Comparison of ENCODE assay signal across 35 cellular contexts in genomic region chr18:59784694-59785093, GRCh38.
"Had no signal": no experiment of that assay in that cellular context is flagged by ENCODE, and none has a peak within 500 bp of the region (broad histone marks: within the 10 kb centered on the region; RNA-seq: fewer than 3 reads in every experiment).

No MANE protein-coding gene starts in this region.

- H3K4me3 Mint-ChIP-seq: activated B cell treated with CpG ODN at 0.5 μM for 24 hours; activated CD4-positive, alpha-beta memory T cell treated with anti-CD3 and anti-CD28 coated beads for 36 hours; activated CD4-positive, alpha-beta T cell treated with anti-CD3 and anti-CD28 coated beads, Interleukin-2, amount 10 ng/mL, durations not matched to agents 24 days and 14 days; activated CD8-positive, alpha-beta T cell treated with anti-CD3 and anti-CD28 coated beads for 36 hours; activated naive CD4-positive, alpha-beta T cell treated with anti-CD3 and anti-CD28 coated beads, Interleukin-2, amount 10 ng/mL, durations not matched to agents 7 days and 5 days; activated naive CD4-positive, alpha-beta T cell treated with anti-CD3 and anti-CD28 coated beads, Interleukin-2, amount 50 U/mL, for 24 hours; activated naive CD8-positive, alpha-beta T cell; activated naive CD8-positive, alpha-beta T cell treated with anti-CD3 and anti-CD28 coated beads, Interleukin-2, amount 10 ng/mL, durations not matched to agents 7 days and 5 days; activated naive CD8-positive, alpha-beta T cell treated with anti-CD3 and anti-CD28 coated beads, Interleukin-2, amount 50 U/mL, for 24 hours; T-helper 1 cell treated with Interleukin-12 subunit alpha and Interleukin-12 subunit beta and Interleukin-4 antibody, amounts not matched to agents 30 μg/mL and 1 μg/mL, for 36 hours; T-helper 2 cell treated with Interferon-gamma antibody and Interleukin-4, amounts not matched to agents 5 μg/mL and 100 μg/mL, for 36 hours had no signal

- H3K36me3 ChIP-seq: ascending aorta, brain microvascular endothelial cell, breast epithelium had no signal

- DNase-seq: activated B cell treated with CpG ODN at 0.5 μM for 24 hours; activated CD4-positive, alpha-beta memory T cell treated with anti-CD3 and anti-CD28 coated beads for 36 hours; activated CD4-positive, alpha-beta T cell treated with anti-CD3 and anti-CD28 coated beads for 4 hours; activated CD4-positive, alpha-beta T cell treated with anti-CD3 and anti-CD28 coated beads, Interleukin-2, amount 10 ng/mL, durations not matched to agents 24 days and 14 days; activated CD4-positive, alpha-beta T cell treated with anti-CD3 and anti-CD28 coated beads, Interleukin-2, amount 50 U/mL, for 1 hour; activated CD4-positive, alpha-beta T cell treated with anti-CD3 and anti-CD28 coated beads, Interleukin-2, amount 50 U/mL, for 4 hours; activated CD4-positive, CD25-positive, alpha-beta regulatory T cell treated with anti-CD3 and anti-CD28 coated beads, Interleukin-2, amount 50 U/mL, for 72 hours; activated CD8-positive, alpha-beta memory T cell treated with anti-CD3 and anti-CD28 coated beads, Interleukin-2, amount 50 U/mL, for 4 hours; activated CD8-positive, alpha-beta T cell treated with anti-CD3 and anti-CD28 coated beads for 36 hours; activated effector memory CD4-positive, alpha-beta T cell treated with Interleukin-2 at 50 U/mL for 16 hours; activated gamma-delta T cell; activated naive CD4-positive, alpha-beta T cell treated with anti-CD3 and anti-CD28 coated beads, Interleukin-2, amount 10 ng/mL, durations not matched to agents 7 days and 5 days; activated naive CD4-positive, alpha-beta T cell treated with Interleukin-2 at 50 U/mL for 16 hours; activated naive CD8-positive, alpha-beta T cell treated with anti-CD3 and anti-CD28 coated beads, Interleukin-2, amount 10 ng/mL, durations not matched to agents 7 days and 5 days; activated naive CD8-positive, alpha-beta T cell treated with anti-CD3 and anti-CD28 coated beads, Interleukin-2, amount 50 U/mL, for 24 hours; activated T-cell treated with anti-CD3 and anti-CD28 coated beads for 4 hours; activated T-cell treated with anti-CD3 and anti-CD28 coated beads, Interleukin-2, amount 50 U/mL, for 1 hour; activated T-cell treated with anti-CD3 and anti-CD28 coated beads, Interleukin-2, amount 50 U/mL, for 48 hours; amygdala; anterior cingulate cortex; body of pancreas; brain microvascular endothelial cell; central memory CD4-positive, alpha-beta T cell; T-helper 2 cell; T-helper 9 cell had no signal

- H3K27ac ChIP-seq: ascending aorta, body of pancreas, brain microvascular endothelial cell, breast epithelium, VCaP had no signal

- H3K27me3 Mint-ChIP-seq: activated naive CD4-positive, alpha-beta T cell treated with anti-CD3 and anti-CD28 coated beads, Interleukin-2, amount 50 U/mL, for 24 hours had no signal

- H3K36me3 Mint-ChIP-seq: activated CD4-positive, alpha-beta memory T cell treated with anti-CD3 and anti-CD28 coated beads for 36 hours; activated naive CD4-positive, alpha-beta T cell treated with anti-CD3 and anti-CD28 coated beads, Interleukin-2, amount 10 ng/mL, durations not matched to agents 7 days and 5 days; activated naive CD4-positive, alpha-beta T cell treated with anti-CD3 and anti-CD28 coated beads, Interleukin-2, amount 50 U/mL, for 24 hours; activated naive CD8-positive, alpha-beta T cell; activated naive CD8-positive, alpha-beta T cell treated with anti-CD3 and anti-CD28 coated beads, Interleukin-2, amount 10 ng/mL, durations not matched to agents 7 days and 5 days had no signal

- H3K4me1 ChIP-seq: ascending aorta, body of pancreas, breast epithelium had no signal

- H3K9me3 ChIP-seq: ascending aorta, body of pancreas, breast epithelium had no signal

- H3K4me1 Mint-ChIP-seq: activated B cell treated with CpG ODN at 0.5 μM for 24 hours; activated CD4-positive, alpha-beta T cell treated with anti-CD3 and anti-CD28 coated beads, Interleukin-2, amount 10 ng/mL, durations not matched to agents 24 days and 14 days; activated naive CD4-positive, alpha-beta T cell treated with anti-CD3 and anti-CD28 coated beads, Interleukin-2, amount 10 ng/mL, durations not matched to agents 7 days and 5 days; activated naive CD4-positive, alpha-beta T cell treated with anti-CD3 and anti-CD28 coated beads, Interleukin-2, amount 50 U/mL, for 24 hours; activated naive CD8-positive, alpha-beta T cell treated with anti-CD3 and anti-CD28 coated beads, Interleukin-2, amount 10 ng/mL, durations not matched to agents 7 days and 5 days; activated naive CD8-positive, alpha-beta T cell treated with anti-CD3 and anti-CD28 coated beads, Interleukin-2, amount 50 U/mL, for 24 hours had no signal

- H3K9me3 Mint-ChIP-seq: activated B cell treated with CpG ODN at 0.5 μM for 24 hours; activated CD4-positive, alpha-beta memory T cell treated with anti-CD3 and anti-CD28 coated beads for 36 hours; activated CD4-positive, alpha-beta T cell treated with anti-CD3 and anti-CD28 coated beads, Interleukin-2, amount 10 ng/mL, durations not matched to agents 24 days and 14 days; activated CD8-positive, alpha-beta T cell treated with anti-CD3 and anti-CD28 coated beads for 36 hours; activated naive CD4-positive, alpha-beta T cell treated with anti-CD3 and anti-CD28 coated beads, Interleukin-2, amount 10 ng/mL, durations not matched to agents 7 days and 5 days; activated naive CD4-positive, alpha-beta T cell treated with anti-CD3 and anti-CD28 coated beads, Interleukin-2, amount 50 U/mL, for 24 hours; activated naive CD8-positive, alpha-beta T cell treated with anti-CD3 and anti-CD28 coated beads, Interleukin-2, amount 10 ng/mL, durations not matched to agents 7 days and 5 days; activated naive CD8-positive, alpha-beta T cell treated with anti-CD3 and anti-CD28 coated beads, Interleukin-2, amount 50 U/mL, for 24 hours; activated T-helper 2 cell treated with anti-CD3 and anti-CD28 coated beads, Interferon-gamma antibody, Interleukin-2, Interleukin-4, amounts not matched to agents 10 μg/mL and 5 μg/mL and 100 μg/mL, durations not matched to agents 14 hours and 24 hours and 36 hours; T-helper 1 cell treated with Interleukin-12 subunit alpha and Interleukin-12 subunit beta and Interleukin-4 antibody, amounts not matched to agents 30 μg/mL and 1 μg/mL, for 36 hours; T-helper 2 cell treated with Interferon-gamma antibody and Interleukin-4, amounts not matched to agents 5 μg/mL and 100 μg/mL, for 36 hours had no signal

- H3K4me3 ChIP-seq: ascending aorta, body of pancreas, breast epithelium had no signal

- H3K27ac Mint-ChIP-seq: activated B cell treated with CpG ODN at 0.5 μM for 24 hours; activated CD4-positive, alpha-beta memory T cell treated with anti-CD3 and anti-CD28 coated beads for 36 hours; activated CD4-positive, alpha-beta T cell treated with anti-CD3 and anti-CD28 coated beads, Interleukin-2, amount 10 ng/mL, durations not matched to agents 24 days and 14 days; activated CD8-positive, alpha-beta T cell treated with anti-CD3 and anti-CD28 coated beads for 36 hours; activated naive CD4-positive, alpha-beta T cell treated with anti-CD3 and anti-CD28 coated beads, Interleukin-2, amount 10 ng/mL, durations not matched to agents 7 days and 5 days; activated naive CD4-positive, alpha-beta T cell treated with anti-CD3 and anti-CD28 coated beads, Interleukin-2, amount 50 U/mL, for 24 hours; activated naive CD8-positive, alpha-beta T cell; activated naive CD8-positive, alpha-beta T cell treated with anti-CD3 and anti-CD28 coated beads, Interleukin-2, amount 10 ng/mL, durations not matched to agents 7 days and 5 days; activated naive CD8-positive, alpha-beta T cell treated with anti-CD3 and anti-CD28 coated beads, Interleukin-2, amount 50 U/mL, for 24 hours; activated T-helper 2 cell treated with anti-CD3 and anti-CD28 coated beads, Interferon-gamma antibody, Interleukin-2, Interleukin-4, amounts not matched to agents 10 μg/mL and 5 μg/mL and 100 μg/mL, durations not matched to agents 14 hours and 24 hours and 36 hours; T-helper 1 cell treated with Interleukin-12 subunit alpha and Interleukin-12 subunit beta and Interleukin-4 antibody, amounts not matched to agents 30 μg/mL and 1 μg/mL, for 36 hours; T-helper 2 cell treated with Interferon-gamma antibody and Interleukin-4, amounts not matched to agents 5 μg/mL and 100 μg/mL, for 36 hours had no signal

- H3K27me3 ChIP-seq: ascending aorta, body of pancreas, brain microvascular endothelial cell, breast epithelium had no signal

- ATAC-seq: activated CD8-positive, alpha-beta T cell treated with anti-CD3 and anti-CD28 coated beads for 36 hours; activated naive CD8-positive, alpha-beta T cell treated with anti-CD3 and anti-CD28 coated beads, Interleukin-2, amount 50 U/mL, for 24 hours; body of pancreas had no signal

- FAIRE-seq: colon, TTC549 had no signal
